Comparison of ENCODE assay signal across 9 cellular contexts in the genomic region with DNA sequence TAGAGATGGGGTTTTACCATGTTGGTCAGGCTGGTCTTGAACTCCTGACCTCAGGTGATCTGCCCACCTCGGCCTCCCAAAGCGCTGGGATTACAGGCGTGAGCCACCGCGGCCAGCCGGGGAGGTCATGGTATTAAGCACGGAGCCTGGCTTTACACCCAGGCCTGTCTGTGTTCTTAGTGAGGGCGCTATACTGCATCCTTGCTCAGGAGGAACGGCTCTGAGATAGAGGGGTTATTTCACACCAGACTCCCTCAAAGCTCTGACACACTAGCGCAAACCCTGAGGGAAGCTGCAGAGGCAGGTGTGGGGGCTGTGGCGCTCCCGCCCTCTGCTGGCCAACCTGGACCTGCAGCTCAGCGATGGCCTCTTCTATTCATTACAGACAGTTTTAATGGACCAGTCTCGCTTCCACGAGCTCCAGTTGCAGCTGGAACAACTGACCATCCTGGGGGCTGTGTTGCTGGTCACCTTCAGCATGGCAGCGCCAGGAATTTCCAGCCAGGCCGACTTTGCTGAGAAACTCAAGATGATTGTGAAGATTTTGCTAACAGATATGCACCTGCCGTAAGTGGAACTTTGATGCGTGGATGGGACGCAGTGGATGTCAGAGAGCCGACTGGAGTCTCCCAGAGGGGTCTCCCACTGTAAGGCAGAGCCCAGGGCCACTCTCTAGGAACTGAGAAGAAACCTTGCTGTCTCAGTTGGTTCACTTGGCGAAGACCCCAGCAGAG. TPM values are rescaled to one million over a fixed set of nuclear protein-coding genes. Genes with fewer than 3 reads are reported as not detected.
DNase-seq lines count a peak whose midpoint lies in the region; ATAC-seq and TF ChIP-seq lines count a peak whose summit lies in the region.
"Had no signal": no experiment of that assay in that cellular context is flagged by ENCODE, and none has a peak within 500 bp of the region (broad histone marks: within the 10 kb centered on the region; RNA-seq: fewer than 3 reads in every experiment).

No MANE protein-coding gene starts in this region.

- DNase-seq in DND-41 (peak; percentile 75), HEK293T (ENCODE audit: extremely low spot score) (peak; percentile 84), NCI-H1930 (lab: John Stamatoyannopoulos, UW) (peak; percentile 29 to 39), immature natural killer cell (peak; percentile 52 to 63 (median 53))
- DNase-seq in stimulated activated CD4-positive, alpha-beta T cell treated with anti-CD3 and anti-CD28 coated beads, Interleukin-15, amount 100 ng/mL, for 24 hours, result peak; percentile 80

- H3K27me3 ChIP-seq in DND-41 (ENCODE audit: insufficient read depth, low read length, poor library complexity), result no peaks in the 10 kb centered on the region

- H3K27me3 Mint-ChIP-seq in brain (no peaks in the 10 kb centered on the region), immature natural killer cell (ENCODE audit: low read depth in 3 of 3) (peaks cover 0 to 2% (median 0%) of the 10 kb centered on the region in 3 donors)
- H3K27me3 Mint-ChIP-seq: activated naive CD8-positive, alpha-beta T cell had no signal

- TF ChIP-seq CTCF in DND-41 (IDR thresholded peaks at IDR 0.05; ENCODE audit: borderline replicate concordance, extremely low read depth, low read length, poor library complexity, severe bottlenecking) (peak; percentile 96), VCaP (conservative IDR thresholded peaks at IDR 0.05) (peak; percentile 97), brain (conservative IDR thresholded peaks at IDR 0.05) (peak; percentile 87 to 93)

- H3K36me3 Mint-ChIP-seq in brain (peaks cover 70% of the 10 kb centered on the region), immature natural killer cell (peaks cover 5 to 29% (median 10%) of the 10 kb centered on the region in 3 donors)

- no peaks in the 10 kb centered on the region for H3K79me2 ChIP-seq in DND-41 (ENCODE audit: insufficient read depth, low read length)

- POLR2A ChIA-PET in HEK293T (lab: Yijun Ruan, JAX), result interaction anchor here (0.6 to 1.0 kb wide), 2 partner anchors 50 to 171 kb away, joined by 3 to 5 read pairs; a partner anchor contains a TSS

- H2AFZ ChIP-seq in DND-41 (ENCODE audit: low read depth, low read length), result no peak overlapping the region

- no peak overlapping the region for H3K9ac ChIP-seq in DND-41 (ENCODE audit: low read depth, low read length)

- CTCF ChIA-PET in HEK293T (lab: Yijun Ruan, JAX), result interaction anchor here (0.6 to 1.8 kb wide), 12 partner anchors 10 to 604 kb away, joined by 3 to 5 read pairs (median 3); a partner anchor contains a TSS

- H3K4me1 ChIP-seq in DND-41 (ENCODE audit: insufficient read depth, low read length), result no peaks in the 10 kb centered on the region

- H3K27ac ChIP-seq in DND-41 (ENCODE audit: low read length) (no peak overlapping the region), VCaP (peak overlapping the region; percentile 75)

- no peak overlapping the region for H3K4me3 ChIP-seq in DND-41 (ENCODE audit: low read depth in 1 of 2, low read length in 2 of 2)

- no peaks in the 10 kb centered on the region for H3K9me3 Mint-ChIP-seq in brain
- no peaks in the 10 kb centered on the region for H3K9me3 Mint-ChIP-seq in immature natural killer cell

- ATAC-seq in DND-41 (ENCODE audit: insufficient read depth, low read depth), result peak; percentile 98
- ATAC-seq in HG03196 (IDR thresholded peaks at IDR 0.05; ENCODE audit: unreplicated experiment), result no peak

- no peaks in the 10 kb centered on the region for H4K20me1 ChIP-seq in DND-41 (ENCODE audit: insufficient read depth, low read length)

- H3K27ac Mint-ChIP-seq in brain, result peak overlapping the region in 4 of 5 experiments; percentile 32 to 82 (median 56)
- H3K27ac Mint-ChIP-seq in immature natural killer cell, result no peak overlapping the region

- H3K4me3 Mint-ChIP-seq in brain (no peak overlapping the region), immature natural killer cell (no peak overlapping the region)
- H3K4me3 Mint-ChIP-seq: activated naive CD8-positive, alpha-beta T cell had no signal

- H3K4me2 ChIP-seq in DND-41 (ENCODE audit: insufficient read depth, low read length), result no peak overlapping the region

- H3K4me1 Mint-ChIP-seq in brain, result peaks cover 11% of the 10 kb centered on the region
- H3K4me1 Mint-ChIP-seq in immature natural killer cell, result peaks cover 20 to 24% of the 10 kb centered on the region in 2 donors

- no peaks in the 10 kb centered on the region for H3K9me3 ChIP-seq in DND-41 (ENCODE audit: insufficient read depth, low read length, severe bottlenecking)

- H3K36me3 ChIP-seq in DND-41 (ENCODE audit: insufficient read depth, low read length), result peaks cover 80% of the 10 kb centered on the region

TF ChIP-seq in HEK293T, 16 proteins besides CTCF, POLR2A, EP300 and RAD21:
- TF ChIP-seq HDGF (IDR thresholded peaks at IDR 0.05; ENCODE audit: borderline replicate concordance) (peak; percentile 13; the same call in 1 of the 2 replicates), SUZ12 (IDR thresholded peaks at IDR 0.05) (no peak), ELF4 (IDR thresholded peaks at IDR 0.05) (no peak)

RNA-seq across cellular contexts. Expression of a gene that starts 26.2 kb away (rescaled TPM):
- polyA plus RNA-seq in brain (ENCODE audit: insufficient read depth, low read depth, low replicate concordance), result 8.1 TPM
- 1 to 10 TPM; 3.6 to 9.9 (median 6.7) TPM for polyA plus RNA-seq in immature natural killer cell

RNA-seq across cellular contexts. Expression of a gene that starts 49.9 kb away (rescaled TPM):
- 3.6 TPM for polyA plus RNA-seq in brain (ENCODE audit: insufficient read depth, low read depth, low replicate concordance)
- 1 to 10 TPM in 2 of 3 donors, under 1 TPM in 1; 0.65 to 1.3 (median 1.3) TPM for polyA plus RNA-seq in immature natural killer cell

Comparison
In these comparisons a context has a peak if more than half of its experiments do, and no peak if none do; other contexts are left out.
1. DNase-seq: peak in every context shown above with its lines; median percentile 84 in HEK293T; 80 in stimulated activated CD4-positive, alpha-beta T cell treated with anti-CD3 and anti-CD28 coated beads, Interleukin-15, amount 100 ng/mL, for 24 hours; 75 in DND-41; 53 in immature natural killer cell; 34 in NCI-H1930.
2. H3K27ac Mint-ChIP-seq: peak in brain (4 of 5); none in immature natural killer cell (0 of 6).
3. Peak in every context shown above with its lines, with median percentiles within 50 percentile points of each other: CTCF ChIP-seq.